Comparison of ENCODE assay signal across 11 cellular contexts in the genomic region with DNA sequence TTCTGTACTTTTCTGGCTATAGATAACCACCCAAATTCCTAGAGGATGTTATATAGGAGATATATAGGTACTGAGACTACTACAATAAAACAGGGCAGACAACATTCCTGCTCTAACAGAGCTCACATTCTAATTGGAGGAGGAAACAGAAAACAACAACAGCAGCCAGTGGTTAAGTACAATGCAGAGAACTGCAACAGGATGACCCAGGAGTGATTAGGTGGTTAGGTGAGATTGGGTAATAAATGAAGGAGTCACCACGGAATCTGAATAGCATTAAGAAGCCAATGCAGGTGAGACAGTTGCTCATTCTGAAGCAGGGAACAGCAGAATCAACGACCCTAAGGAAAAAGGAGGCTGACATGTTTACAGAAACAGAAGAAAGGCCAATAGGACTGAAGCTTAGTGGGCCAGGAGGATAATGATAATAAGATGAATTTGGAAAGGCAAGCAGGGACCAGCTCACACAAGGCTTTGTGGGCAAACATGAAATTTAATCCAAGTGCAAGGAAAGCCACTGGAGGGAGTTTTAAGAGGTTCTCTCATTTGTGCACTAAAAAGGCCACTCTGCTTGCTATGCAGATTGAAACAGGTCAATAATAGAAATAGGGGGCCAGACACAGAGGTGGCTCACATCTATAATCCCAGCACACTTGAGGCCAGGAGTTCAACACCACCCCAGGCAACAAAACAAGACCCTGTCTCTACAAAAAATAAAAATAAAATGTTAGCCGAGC. TPM values are rescaled to one million over a fixed set of nuclear protein-coding genes. Genes with fewer than 3 reads are reported as not detected.
DNase-seq lines count a peak whose midpoint lies in the region; ATAC-seq lines count a peak whose summit lies in the region.
"Had no signal": no experiment of that assay in that cellular context is flagged by ENCODE, and none has a peak within 500 bp of the region (broad histone marks: within the 10 kb centered on the region; RNA-seq: fewer than 3 reads in every experiment).

No MANE protein-coding gene starts in this region.

- no peak overlapping the region for H3K4me3 ChIP-seq in ectodermal cell (ENCODE audit: insufficient read depth, low read depth, low read length)
- H3K4me3 ChIP-seq in trophoblast cell (ENCODE audit: low read depth, low read length) = no peak overlapping the region
- H3K4me3 ChIP-seq: thyroid gland had no signal

- H4K91ac ChIP-seq in trophoblast cell (ENCODE audit: low read depth, low read length) = no peak overlapping the region

- no peak overlapping the region for H3K23ac ChIP-seq in trophoblast cell (ENCODE audit: low read length)

- no peak overlapping the region for H3K18ac ChIP-seq in trophoblast cell (ENCODE audit: low read length)

- H2BK120ac ChIP-seq in trophoblast cell (ENCODE audit: insufficient read depth, low read length, poor library complexity) = no peak overlapping the region

- no peak overlapping the region for H3K27ac Mint-ChIP-seq in stimulated activated memory B cell treated with anti-CD40 and anti-IgM and Interleukin-4, amounts not matched to agents 10 μg/mL and 1 μg/mL and 100 μg/mL, for 72 hours

- 56 to 60% methylated on average over 3 of the region's 3 CpGs for WGBS in ectodermal cell, 2 experiments
- no CpG with 5 or more reads among the region's 3 CpGs for WGBS in trophoblast cell (ENCODE audit: extremely low coverage, insufficient coverage, insufficient read length)

- no peak overlapping the region for H3K9ac ChIP-seq in trophoblast cell (ENCODE audit: low read length)

- DNase-seq in NCI-H1105 treated with DMSO at 0.1 percent for 48 hours (lab: John Stamatoyannopoulos, UW) (peak; percentile 23), NCI-H1105 (lab: John Stamatoyannopoulos, UW) (no peak), NCI-H2107 (lab: John Stamatoyannopoulos, UW) (peak; percentile 3), trophoblast cell (peak; percentile 83 to 93), middle frontal gyrus (ENCODE audit: extremely low spot score, low spot score) (no peak)
- DNase-seq: DMS53, NCI-H1436, thyroid gland had no signal

- H3K79me1 ChIP-seq in trophoblast cell (ENCODE audit: low read length) = peaks cover 5% of the 10 kb centered on the region

- no peaks in the 10 kb centered on the region for H3K79me2 ChIP-seq in trophoblast cell (ENCODE audit: control insufficient read depth, insufficient read depth, low read length, poor library complexity)

- no peaks in the 10 kb centered on the region for H3K9me3 Mint-ChIP-seq in stimulated activated memory B cell treated with anti-CD40 and anti-IgM and Interleukin-4, amounts not matched to agents 10 μg/mL and 1 μg/mL and 100 μg/mL, for 72 hours

- H3K4me1 ChIP-seq in ectodermal cell (ENCODE audit: control insufficient read depth, insufficient read depth, low read length) (no peaks in the 10 kb centered on the region), trophoblast cell (ENCODE audit: control insufficient read depth in 1 of 2, insufficient read depth in 2 of 2, low read length in 2 of 2) (peaks cover 8 to 13% of the 10 kb centered on the region in 2 experiments)

- no peak overlapping the region for H2AFZ ChIP-seq in trophoblast cell (ENCODE audit: insufficient read depth, low read length, poor library complexity)

- peak overlapping the region; percentile 3 for H2BK12ac ChIP-seq in trophoblast cell (ENCODE audit: low read length)

- no peaks in the 10 kb centered on the region for H3K36me3 ChIP-seq in ectodermal cell (ENCODE audit: control insufficient read depth, insufficient read depth, low read length)
- H3K36me3 ChIP-seq in trophoblast cell (ENCODE audit: control insufficient read depth in 1 of 2, insufficient read depth in 2 of 2, low read length in 2 of 2) = no peaks in the 10 kb centered on the region
- H3K36me3 ChIP-seq: thyroid gland had no signal

- peaks cover 33% of the 10 kb centered on the region for H3K4me1 Mint-ChIP-seq in stimulated activated memory B cell treated with anti-CD40 and anti-IgM and Interleukin-4, amounts not matched to agents 10 μg/mL and 1 μg/mL and 100 μg/mL, for 72 hours

- no peak overlapping the region for H4K8ac ChIP-seq in trophoblast cell (ENCODE audit: low read depth, low read length)

- H2BK5ac ChIP-seq in trophoblast cell (ENCODE audit: low read depth, low read length, poor library complexity) = peak overlapping the region; percentile 12

- peak overlapping the region; percentile 48 for H3K4me2 ChIP-seq in trophoblast cell (ENCODE audit: low read length)

- H3K36me3 Mint-ChIP-seq in stimulated activated memory B cell treated with anti-CD40 and anti-IgM and Interleukin-4, amounts not matched to agents 10 μg/mL and 1 μg/mL and 100 μg/mL, for 72 hours = peaks cover 11% of the 10 kb centered on the region

- H3K27me3 ChIP-seq in ectodermal cell (ENCODE audit: control insufficient read depth, insufficient read depth, low read length, poor library complexity, severe bottlenecking) (no peaks in the 10 kb centered on the region), trophoblast cell (ENCODE audit: insufficient read depth, low read length) (no peaks in the 10 kb centered on the region)
- H3K27me3 ChIP-seq: thyroid gland had no signal

- no peaks in the 10 kb centered on the region for H3K27me3 Mint-ChIP-seq in stimulated activated memory B cell treated with anti-CD40 and anti-IgM and Interleukin-4, amounts not matched to agents 10 μg/mL and 1 μg/mL and 100 μg/mL, for 72 hours

- peak overlapping the region; percentile 41 for H3K4ac ChIP-seq in trophoblast cell (ENCODE audit: low read depth, low read length)

- H3K27ac ChIP-seq in ectodermal cell (ENCODE audit: insufficient read depth, low read depth, low read length, poor library complexity, severe bottlenecking) = peak overlapping the region; percentile 20
- H3K27ac ChIP-seq in trophoblast cell (ENCODE audit: low read depth, low read length) = peak overlapping the region; percentile 31
- H3K27ac ChIP-seq: thyroid gland had no signal

- H3K9me3 ChIP-seq in ectodermal cell (ENCODE audit: control insufficient read depth, low read length) (no peaks in the 10 kb centered on the region), trophoblast cell (ENCODE audit: insufficient read depth, low read depth, low read length) (peaks cover 2% of the 10 kb centered on the region)
- H3K9me3 ChIP-seq: thyroid gland had no signal

- H3K14ac ChIP-seq in trophoblast cell (ENCODE audit: low read length) = no peak overlapping the region

- no peak overlapping the region for H4K12ac ChIP-seq in trophoblast cell (ENCODE audit: low read depth, low read length)

- H3K4me3 Mint-ChIP-seq in stimulated activated memory B cell treated with anti-CD40 and anti-IgM and Interleukin-4, amounts not matched to agents 10 μg/mL and 1 μg/mL and 100 μg/mL, for 72 hours = no peak overlapping the region

- no peak for ATAC-seq in HG03457 (IDR thresholded peaks at IDR 0.05; ENCODE audit: unreplicated experiment)
- no peak for ATAC-seq in stimulated activated memory B cell treated with anti-CD40 and anti-IgM and Interleukin-4, amounts not matched to agents 10 μg/mL and 1 μg/mL and 100 μg/mL, for 72 hours

- no peak overlapping the region for H2AK5ac ChIP-seq in trophoblast cell (ENCODE audit: low read length)

RNA-seq across cellular contexts. Expression of a gene that starts 16.9 kb away (rescaled TPM):
- polyA plus RNA-seq in ectodermal cell (2013, experiment 1 of 4) = 23.8 TPM
- 26.3 TPM for polyA plus RNA-seq in ectodermal cell (2013, experiment 2 of 4)
- 23.7 TPM for polyA plus RNA-seq in ectodermal cell (2013, experiment 3 of 4)
- polyA plus RNA-seq in ectodermal cell (2013, experiment 4 of 4) = 27.0 TPM
- polyA plus RNA-seq in trophoblast cell (2013) = 23.7 and 24.1 TPM in 2 replicates

RNA-seq across cellular contexts. Expression of a gene that starts 38.5 kb away (rescaled TPM):
- polyA plus RNA-seq in ectodermal cell (2013, experiment 1 of 4) = 65.9 TPM
- 78.3 TPM for polyA plus RNA-seq in ectodermal cell (2013, experiment 2 of 4)
- 51.9 TPM for polyA plus RNA-seq in ectodermal cell (2013, experiment 3 of 4)
- 61.6 TPM for polyA plus RNA-seq in ectodermal cell (2013, experiment 4 of 4)
- polyA plus RNA-seq in trophoblast cell (2013) = 35.9 and 36.9 TPM in 2 replicates

Comparison
In these comparisons a context has a peak if more than half of its experiments do, and no peak if none do; other contexts are left out.
1. DNase-seq: peak in NCI-H1105 treated with DMSO at 0.1 percent for 48 hours (single experiment), NCI-H2107 (single experiment) and trophoblast cell (2 of 2); none in NCI-H1105 (single experiment) and middle frontal gyrus (single experiment).